ENCODE assay signal across 17 cellular contexts in the genomic region with DNA sequence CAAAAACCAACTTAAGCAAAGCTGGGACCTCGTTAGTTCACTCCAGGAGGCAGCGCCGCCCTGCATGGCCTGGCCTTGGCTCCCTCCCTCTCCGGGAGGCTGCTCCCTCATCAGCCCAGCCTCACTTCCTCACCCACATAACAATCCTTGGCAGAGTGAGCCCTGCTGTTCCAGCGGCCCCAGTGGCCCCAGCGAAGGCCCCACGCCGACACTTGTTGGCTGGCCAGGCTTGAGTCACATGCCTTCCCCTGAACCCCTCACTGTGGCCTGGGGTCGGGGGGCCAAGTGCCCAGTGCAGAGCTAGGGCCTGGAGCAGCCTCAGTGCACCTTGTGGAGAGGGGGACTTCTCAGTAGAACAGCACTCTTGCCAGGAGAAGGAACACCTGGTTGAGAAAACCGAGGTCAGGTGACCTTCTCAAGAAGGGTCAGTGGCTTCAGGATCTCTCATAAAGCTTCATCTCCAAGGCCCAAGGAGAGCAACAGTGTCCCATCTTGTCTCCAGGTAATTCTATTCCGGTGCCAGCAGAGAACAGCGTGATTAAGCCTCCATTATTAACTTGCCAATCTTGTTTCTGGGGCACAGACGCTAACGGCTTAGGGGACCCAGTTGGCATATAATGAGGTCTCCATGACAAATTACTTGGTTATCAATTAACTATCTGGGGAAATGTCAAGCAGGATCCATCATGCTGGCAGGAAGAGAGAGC. TPM values are rescaled to one million over a fixed set of nuclear protein-coding genes. Genes with fewer than 3 reads are reported as not detected.
DNase-seq lines count a peak whose midpoint lies in the region; FAIRE-seq and TF ChIP-seq lines count a peak whose summit lies in the region.
"Had no signal": no experiment of that assay in that cellular context is flagged by ENCODE, and none has a peak within 500 bp of the region (broad histone marks: within the 10 kb centered on the region; RNA-seq: fewer than 3 reads in every experiment).

No MANE protein-coding gene starts in this region.

- POLR2A ChIA-PET in activated CD4-positive, alpha-beta T cell treated with anti-CD3 and anti-CD28 coated beads, Interleukin-2, amount 10 ng/mL, durations not matched to agents 7 days and 5 days (lab: Charles Lee), result no interaction called here

- H3K36me3 Mint-ChIP-seq in activated CD4-positive, alpha-beta T cell treated with anti-CD3 and anti-CD28 coated beads, Interleukin-2, amount 10 ng/mL, durations not matched to agents 7 days and 5 days (ENCODE audit: low read depth), result no peaks in the 10 kb centered on the region
- H3K36me3 Mint-ChIP-seq in brain (peaks cover 3% of the 10 kb centered on the region), mesothelial cell of epicardium (no peaks in the 10 kb centered on the region)

- CTCF ChIA-PET in activated CD4-positive, alpha-beta T cell treated with anti-CD3 and anti-CD28 coated beads, Interleukin-2, amount 10 ng/mL, durations not matched to agents 7 days and 5 days (lab: Charles Lee), result interaction anchor here (1.4 kb wide), 1 partner anchor 15 kb away, joined by 5 read pairs; no protein-coding TSS in a partner anchor

- no peaks in the 10 kb centered on the region for H3K4me1 Mint-ChIP-seq in activated CD4-positive, alpha-beta T cell treated with anti-CD3 and anti-CD28 coated beads, Interleukin-2, amount 10 ng/mL, durations not matched to agents 7 days and 5 days
- peaks cover 49% of the 10 kb centered on the region for H3K4me1 Mint-ChIP-seq in brain
- H3K4me1 Mint-ChIP-seq in mesothelial cell of epicardium, result no peaks in the 10 kb centered on the region

- TF ChIP-seq CTCF in brain (conservative IDR thresholded peaks at IDR 0.05), result no peak
- TF ChIP-seq CTCF in mesothelial cell of epicardium (IDR thresholded peaks at IDR 0.05; ENCODE audit: unreplicated experiment), result no peak

- no peak for TF ChIP-seq POLR2A in GM12891 (IDR thresholded peaks at IDR 0.05; ENCODE audit: low read depth, low read length)

- FAIRE-seq in GM12891 (lab: Jason Lieb, UNC), result no peak
- FAIRE-seq: G401.6, HepG2 had no signal

- peaks cover 4% of the 10 kb centered on the region for H3K27me3 Mint-ChIP-seq in activated CD4-positive, alpha-beta T cell treated with anti-CD3 and anti-CD28 coated beads, Interleukin-2, amount 10 ng/mL, durations not matched to agents 7 days and 5 days
- H3K27me3 Mint-ChIP-seq in brain (no peaks in the 10 kb centered on the region), mesothelial cell of epicardium (ENCODE audit: low read depth) (peaks cover 38% of the 10 kb centered on the region)

- peak overlapping the region; percentile 9 for H3K27ac Mint-ChIP-seq in activated CD4-positive, alpha-beta T cell treated with anti-CD3 and anti-CD28 coated beads, Interleukin-2, amount 10 ng/mL, durations not matched to agents 7 days and 5 days
- H3K27ac Mint-ChIP-seq in brain (peak overlapping the region in 3 of 5 experiments; percentile 44 to 83 (median 82)), mesothelial cell of epicardium (no peak overlapping the region)

- H3K4me3 Mint-ChIP-seq in activated CD4-positive, alpha-beta T cell treated with anti-CD3 and anti-CD28 coated beads, Interleukin-2, amount 10 ng/mL, durations not matched to agents 7 days and 5 days, result no peak overlapping the region
- H3K4me3 Mint-ChIP-seq in brain (peak overlapping the region in 3 of 5 experiments; percentile 4 to 21 (median 11)), mesothelial cell of epicardium (no peak overlapping the region)

- no peaks in the 10 kb centered on the region for H3K9me3 Mint-ChIP-seq in activated CD4-positive, alpha-beta T cell treated with anti-CD3 and anti-CD28 coated beads, Interleukin-2, amount 10 ng/mL, durations not matched to agents 7 days and 5 days
- H3K9me3 Mint-ChIP-seq in brain (no peaks in the 10 kb centered on the region), mesothelial cell of epicardium (no peaks in the 10 kb centered on the region)

- DNase-seq in NCI-H1417 (lab: John Stamatoyannopoulos, UW) (peak in 2 of 3 experiments; percentile 14 to 19), NCI-H1417 treated with DMSO at 0.1 percent for 48 hours (lab: John Stamatoyannopoulos, UW) (no peak), GM12891 (ENCODE audit: insufficient read length, low spot score) (no peak), mesothelial cell of epicardium (ENCODE audit: low spot score in 2 of 2, unreplicated experiment in 2 of 2) (no peak)
- no peak for DNase-seq in activated CD4-positive, alpha-beta T cell treated with anti-CD3 and anti-CD28 coated beads, Interleukin-2, amount 10 ng/mL, durations not matched to agents 7 days and 5 days
- no peak for DNase-seq in activated CD4-positive, alpha-beta T cell treated with anti-CD3 and anti-CD28 coated beads for 48 hours
- DNase-seq: DMS53, NCI-H1105 treated with DMSO at 0.1 percent for 48 hours, NCI-H1694, NCI-H2029 treated with DMSO at 0.1 percent for 48 hours, NCI-H446 treated with DMSO at 0.1 percent for 48 hours, NCI-H526, SIG-M5 had no signal

TF ChIP-seq in GM12891, 5 proteins besides CTCF, POLR2A, EP300 and RAD21:
- TF ChIP-seq POLR2AphosphoS5 (IDR thresholded peaks at IDR 0.05; ENCODE audit: low read depth, low read length) (no peak), PAX5 (IDR thresholded peaks at IDR 0.05; ENCODE audit: insufficient read depth, low read length, severe bottlenecking) (no peak), SPI1 (IDR thresholded peaks at IDR 0.05; ENCODE audit: low read depth, low read length) (no peak), POU2F2 (IDR thresholded peaks at IDR 0.05; ENCODE audit: low read depth, low read length) (no peak), TAF1 (IDR thresholded peaks at IDR 0.05; ENCODE audit: low read depth, low read length) (no peak)

RNA-seq across cellular contexts. Expression of a gene that starts 26.8 kb away (rescaled TPM):
- total RNA-seq in activated CD4-positive, alpha-beta T cell treated with anti-CD3 and anti-CD28 coated beads, Interleukin-2, amount 10 ng/mL, durations not matched to agents 7 days and 5 days, result 10 to 100 TPM; 16.6 to 17.1 TPM
- 32.0 TPM for polyA plus RNA-seq in brain (ENCODE audit: insufficient read depth, low read depth, low replicate concordance)
- 9.1 TPM for polyA plus RNA-seq in GM12891 (2012; ENCODE audit: low read depth, missing spikeins)
- total RNA-seq in mesothelial cell of epicardium, result 37.8 to 43.0 TPM (median 38.0 TPM) in 3 replicates

RNA-seq across cellular contexts. Expression of a gene that starts 34.7 kb away (rescaled TPM):
- 10 to 100 TPM; 85.8 to 86.1 TPM for total RNA-seq in activated CD4-positive, alpha-beta T cell treated with anti-CD3 and anti-CD28 coated beads, Interleukin-2, amount 10 ng/mL, durations not matched to agents 7 days and 5 days
- 22.4 TPM for polyA plus RNA-seq in brain (ENCODE audit: insufficient read depth, low read depth, low replicate concordance)
- 0.05 TPM for polyA plus RNA-seq in GM12891 (2012; ENCODE audit: low read depth, missing spikeins)
- 0.20 to 0.27 TPM (median 0.20 TPM) in 3 replicates for total RNA-seq in mesothelial cell of epicardium
- total RNA-seq: HepG2 had no signal
- polyA plus RNA-seq: K562 had no signal

Comparison
In these comparisons a context has a peak if more than half of its experiments do, and no peak if none do; other contexts are left out.
1. DNase-seq: peak in NCI-H1417 (2 of 3); none in NCI-H1417 treated with DMSO at 0.1 percent for 48 hours (single experiment), activated CD4-positive, alpha-beta T cell treated with anti-CD3 and anti-CD28 coated beads, Interleukin-2, amount 10 ng/mL, durations not matched to agents 7 days and 5 days (single experiment), activated CD4-positive, alpha-beta T cell treated with anti-CD3 and anti-CD28 coated beads for 48 hours (single experiment), GM12891 (single experiment) and mesothelial cell of epicardium (0 of 2).
2. H3K4me3 Mint-ChIP-seq: peak in brain (3 of 5); none in activated CD4-positive, alpha-beta T cell treated with anti-CD3 and anti-CD28 coated beads, Interleukin-2, amount 10 ng/mL, durations not matched to agents 7 days and 5 days (single experiment) and mesothelial cell of epicardium (single experiment).
3. RNA of a gene that starts 34.7 kb away (total RNA-seq): 85.8 to 86.1 TPM in activated CD4-positive, alpha-beta T cell treated with anti-CD3 and anti-CD28 coated beads, Interleukin-2, amount 10 ng/mL, durations not matched to agents 7 days and 5 days; 0.20 to 0.27 TPM in mesothelial cell of epicardium; every median in the first group is over 10 times any median in the second.